12 cellular contexts compared by ENCODE assay signal in the genomic region with DNA sequence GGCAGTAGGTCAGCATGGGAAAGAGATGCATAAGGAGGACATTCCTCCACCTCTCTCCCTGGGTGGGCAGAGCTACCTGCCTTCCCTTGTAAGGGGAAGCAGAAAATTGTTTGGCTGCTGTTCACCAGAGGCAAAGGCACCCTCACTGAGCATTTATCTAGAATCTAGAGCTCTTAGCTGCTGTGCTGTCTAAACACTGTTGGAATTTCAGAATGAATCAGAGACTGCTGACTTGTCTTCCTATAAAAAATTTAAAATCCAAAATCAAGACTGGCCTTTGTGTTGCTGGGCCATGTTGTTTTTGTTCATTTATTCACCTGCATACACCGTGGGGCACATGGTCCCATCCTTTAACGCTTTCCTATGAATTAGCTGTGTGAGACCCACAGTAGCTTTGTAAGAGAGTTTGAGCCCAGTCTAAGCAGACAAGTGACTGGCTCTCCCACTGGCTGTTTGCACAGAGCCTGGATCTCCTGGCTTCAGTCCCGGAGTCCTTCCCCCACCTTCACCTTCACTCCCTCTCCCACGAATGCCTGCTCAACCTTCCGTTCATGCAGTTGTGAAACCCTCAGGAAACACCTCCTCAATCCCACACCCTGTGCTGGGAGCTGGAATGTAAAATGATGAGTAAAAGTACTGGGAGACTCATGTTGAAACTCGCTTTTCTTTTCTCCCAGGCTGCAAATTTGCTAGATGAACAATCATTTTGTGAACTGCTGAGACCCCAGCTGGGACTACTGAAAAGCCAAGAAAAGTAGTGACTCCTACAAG.
DNase-seq lines count a peak whose midpoint lies in the region; ATAC-seq, FAIRE-seq and TF ChIP-seq lines count a peak whose summit lies in the region.
"Had no signal": no experiment of that assay in that cellular context is flagged by ENCODE, and none has a peak within 500 bp of the region (broad histone marks: within the 10 kb centered on the region; RNA-seq: fewer than 3 reads in every experiment).

No MANE protein-coding gene starts in this region.

- DNase-seq in EH (ENCODE audit: low read depth) (peak; percentile 71), RWPE2 (ENCODE audit: low spot score) (peak; percentile 92), esophagus muscularis mucosa (ENCODE audit: extremely low spot score) (peak; percentile 90), prostate gland (ENCODE audit: low spot score) (peak; percentile 42), cortex of kidney (lab: John Stamatoyannopoulos, UW) (no peak), frontal cortex (ENCODE audit: low spot score in 2 of 2) (no peak)
- DNase-seq: activated CD8-positive, alpha-beta T cell treated with anti-CD3 and anti-CD28 coated beads for 36 hours; Caco-2; sigmoid colon had no signal

- TF ChIP-seq CTCF in RWPE2 (IDR thresholded peaks at IDR 0.05; ENCODE audit: poor library complexity, severe bottlenecking), result peak; percentile 41
- no peak for TF ChIP-seq CTCF in esophagus muscularis mucosa (IDR thresholded peaks at IDR 0.05)
- no peak for TF ChIP-seq CTCF in prostate gland (IDR thresholded peaks at IDR 0.05)

- ATAC-seq in RWPE2 (ENCODE audit: low read depth) (peak; percentile 91), GM21423 (IDR thresholded peaks at IDR 0.05; ENCODE audit: unreplicated experiment) (no peak), GM19351 (IDR thresholded peaks at IDR 0.05; ENCODE audit: unreplicated experiment) (no peak)
- ATAC-seq: activated CD8-positive, alpha-beta T cell treated with anti-CD3 and anti-CD28 coated beads for 36 hours had no signal

- H3K4me3 ChIP-seq in RWPE2 (ENCODE audit: severe bottlenecking) (peak overlapping the region; percentile 12), esophagus muscularis mucosa (no peak overlapping the region), prostate gland (no peak overlapping the region)
- H3K4me3 ChIP-seq: adrenal gland, sigmoid colon had no signal

- H3K27me3 ChIP-seq in RWPE2 (ENCODE audit: insufficient read depth, poor library complexity, severe bottlenecking), result no peaks in the 10 kb centered on the region
- H3K27me3 ChIP-seq in esophagus muscularis mucosa, result peaks cover 0 to 6% (median under 1%) of the 10 kb centered on the region in 4 donors
- H3K27me3 ChIP-seq in prostate gland (replicated peaks; ENCODE audit: insufficient read depth), result no peaks in the 10 kb centered on the region
- H3K27me3 ChIP-seq: adrenal gland, sigmoid colon had no signal

- TF ChIP-seq EP300 in esophagus muscularis mucosa (IDR thresholded peaks at IDR 0.05), result no peak

- peak overlapping the region; percentile 98 for H3K27ac ChIP-seq in RWPE2 (ENCODE audit: poor library complexity, severe bottlenecking)
- H3K27ac ChIP-seq in esophagus muscularis mucosa (replicated peaks in 1 of 4), result no peak overlapping the region
- H3K27ac ChIP-seq in prostate gland, result no peak overlapping the region
- H3K27ac ChIP-seq: adrenal gland, sigmoid colon had no signal

- no peak for TF ChIP-seq POLR2A in esophagus muscularis mucosa (IDR thresholded peaks at IDR 0.05; ENCODE audit: low read depth)
- no peak for TF ChIP-seq POLR2A in prostate gland (IDR thresholded peaks at IDR 0.05)

- intact Hi-C loops in esophagus muscularis mucosa (cut with DNase I), result no loop called here
- intact Hi-C loops in prostate gland (cut with DNase I), result no loop called here

- H3K9me3 ChIP-seq in RWPE2 (ENCODE audit: severe bottlenecking) (no peaks in the 10 kb centered on the region), esophagus muscularis mucosa (no peaks in the 10 kb centered on the region), prostate gland (no peaks in the 10 kb centered on the region)
- H3K9me3 ChIP-seq: adrenal gland, Caco-2, sigmoid colon had no signal

- WGBS in esophagus muscularis mucosa, result 22% methylated on average over 6 of the region's 6 CpGs
- WGBS in prostate gland, result 11% methylated on average over 6 of the region's 6 CpGs

- no peak for FAIRE-seq in frontal cortex (lab: Jason Lieb, UNC)

- H3K36me3 ChIP-seq in RWPE2 (ENCODE audit: low read depth), result no peaks in the 10 kb centered on the region
- H3K36me3 ChIP-seq in esophagus muscularis mucosa, result no peaks in the 10 kb centered on the region
- H3K36me3 ChIP-seq in prostate gland, result no peaks in the 10 kb centered on the region
- H3K36me3 ChIP-seq: adrenal gland, sigmoid colon had no signal

- H3K4me1 ChIP-seq in RWPE2 (ENCODE audit: insufficient read depth, poor library complexity, severe bottlenecking) (peaks cover 50% of the 10 kb centered on the region), esophagus muscularis mucosa (peaks cover 0 to 10% (median 9%) of the 10 kb centered on the region in 4 donors), prostate gland (replicated peaks) (no peaks in the 10 kb centered on the region)
- H3K4me1 ChIP-seq: adrenal gland, Caco-2, sigmoid colon had no signal

Comparison
In these comparisons a context has a peak if more than half of its experiments do, and no peak if none do; other contexts are left out.
1. DNase-seq: peak in EH (single experiment), RWPE2 (single experiment), esophagus muscularis mucosa (single experiment) and prostate gland (single experiment); none in cortex of kidney (single experiment) and frontal cortex (0 of 2).